In the genomic region with DNA sequence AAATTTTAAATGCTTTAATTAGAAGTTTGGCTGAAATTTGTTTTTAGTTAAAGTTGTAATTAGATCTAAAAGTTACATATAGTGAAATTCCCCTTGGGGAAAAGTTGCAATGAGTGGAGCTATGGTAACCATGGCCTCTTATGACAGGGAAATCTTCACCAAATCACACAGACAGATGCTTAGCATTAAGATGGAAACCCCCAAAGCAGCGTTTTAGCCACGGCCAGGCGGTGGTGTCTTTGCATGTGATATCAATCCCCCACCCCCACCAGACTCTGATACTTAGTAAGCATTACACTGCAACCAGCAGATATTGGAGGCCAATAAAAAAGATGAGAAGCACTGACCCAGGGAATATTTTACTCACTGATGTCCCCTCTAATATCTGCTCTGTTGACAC, we compare ENCODE assay signal across 19 cellular contexts.
"Had no signal": no experiment of that assay in that cellular context is flagged by ENCODE, and none has a peak within 500 bp of the region (broad histone marks: within the 10 kb centered on the region; RNA-seq: fewer than 3 reads in every experiment).

No MANE protein-coding gene starts in this region.

- DNase-seq: activated CD4-positive, alpha-beta T cell treated with anti-CD3 and anti-CD28 coated beads for 1 hour; activated CD4-positive, alpha-beta T cell treated with anti-CD3 and anti-CD28 coated beads, Interleukin-2, amount 50 U/mL, for 1 hour; activated CD8-positive, alpha-beta T cell treated with anti-CD3 and anti-CD28 coated beads, Interleukin-2, amount 10 ng/mL, durations not matched to agents 7 days and 5 days; activated gamma-delta T cell; central memory CD4-positive, alpha-beta T cell; glutamatergic neuron; kidney glomerular epithelial cell; left lung; naive thymus-derived CD4-positive, alpha-beta T cell; small intestine; stimulated activated CD4-positive, alpha-beta T cell treated with anti-CD3 and anti-CD28 coated beads, Interleukin-15, amount 100 ng/mL, for 24 hours; stimulated activated CD4-positive, alpha-beta T cell treated with anti-CD3 and anti-CD28 coated beads, Interleukin-2, amount 100 ng/mL, for 48 hours; WERI-Rb-1 had no signal

- H3K27ac Mint-ChIP-seq: activated CD8-positive, alpha-beta T cell treated with anti-CD3 and anti-CD28 coated beads, Interleukin-2, amount 10 ng/mL, durations not matched to agents 7 days and 5 days; activated T-helper 1 cell treated with anti-CD3 and anti-CD28 coated beads, Interleukin-12 subunit alpha, Interleukin-12 subunit beta, Interleukin-2, Interleukin-4 antibody, amounts not matched to agents 30 ng/mL and 10 ng/mL and 1 ng/mL, durations not matched to agents 14 hours and 24 hours and 36 hours; neural progenitor cell; stimulated activated naive CD8-positive, alpha-beta T cell treated with anti-CD3 and anti-CD28 coated beads, Interleukin-15, Interleukin-2, amounts not matched to agents 100 ng/mL and 50 ng/mL, for 24 hours; T-helper 2 cell treated with Interferon-gamma antibody and Interleukin-4, amounts not matched to agents 5 μg/mL and 100 μg/mL, for 36 hours had no signal

- H3K4me3 Mint-ChIP-seq: activated CD8-positive, alpha-beta T cell treated with anti-CD3 and anti-CD28 coated beads, Interleukin-2, amount 10 ng/mL, durations not matched to agents 7 days and 5 days; activated T-helper 1 cell treated with anti-CD3 and anti-CD28 coated beads, Interleukin-12 subunit alpha, Interleukin-12 subunit beta, Interleukin-2, Interleukin-4 antibody, amounts not matched to agents 30 ng/mL and 10 ng/mL and 1 ng/mL, durations not matched to agents 14 hours and 24 hours and 36 hours; naive thymus-derived CD4-positive, alpha-beta T cell; neural progenitor cell; stimulated activated naive CD8-positive, alpha-beta T cell treated with anti-CD3 and anti-CD28 coated beads, Interleukin-15, Interleukin-2, amounts not matched to agents 100 ng/mL and 50 ng/mL, for 24 hours; T-helper 2 cell treated with Interferon-gamma antibody and Interleukin-4, amounts not matched to agents 5 μg/mL and 100 μg/mL, for 36 hours had no signal

- H3K4me1 Mint-ChIP-seq: neural progenitor cell had no signal

- ATAC-seq: activated CD8-positive, alpha-beta T cell treated with anti-CD3 and anti-CD28 coated beads, Interleukin-2, amount 10 ng/mL, durations not matched to agents 7 days and 5 days; activated naive CD4-positive, alpha-beta T cell treated with anti-CD3 and anti-CD28 coated beads, Interleukin-2, amount 50 U/mL, for 72 hours; left lung; naive thymus-derived CD4-positive, alpha-beta T cell; sciatic nerve had no signal

- H3K9me3 Mint-ChIP-seq: activated naive CD4-positive, alpha-beta T cell treated with anti-CD3 and anti-CD28 coated beads, Interleukin-2, amount 50 U/mL, for 72 hours; activated T-helper 1 cell treated with anti-CD3 and anti-CD28 coated beads, Interleukin-12 subunit alpha, Interleukin-12 subunit beta, Interleukin-2, Interleukin-4 antibody, amounts not matched to agents 30 ng/mL and 10 ng/mL and 1 ng/mL, durations not matched to agents 14 hours and 24 hours and 36 hours; naive thymus-derived CD4-positive, alpha-beta T cell; neural progenitor cell; stimulated activated naive CD8-positive, alpha-beta T cell treated with anti-CD3 and anti-CD28 coated beads, Interleukin-15, Interleukin-2, amounts not matched to agents 100 ng/mL and 50 ng/mL, for 24 hours; T-helper 2 cell treated with Interferon-gamma antibody and Interleukin-4, amounts not matched to agents 5 μg/mL and 100 μg/mL, for 36 hours had no signal

- H3K27me3 Mint-ChIP-seq: naive thymus-derived CD4-positive, alpha-beta T cell; stimulated activated naive CD8-positive, alpha-beta T cell treated with anti-CD3 and anti-CD28 coated beads, Interleukin-15, Interleukin-2, amounts not matched to agents 100 ng/mL and 50 ng/mL, for 24 hours had no signal
